In genomic region chr7:157391036-157391710, GRCh38 we compare ENCODE assay signal across 1 cellular context.
A peak's percentile ranks its signal among the peaks of the same experiment; 100 is the strongest.
TF ChIP-seq lines count a peak whose summit lies in the region.

No MANE protein-coding gene starts in this region.

TF ChIP-seq in GM23338, 12 proteins besides CTCF, POLR2A, EP300 and RAD21 (continued from another document):
- TF ChIP-seq POLR2AphosphoS5 (IDR thresholded peaks at IDR 0.05; ENCODE audit: low read depth), result 0 out of 2 replicates have a peak, but pooled peaks have one; percentile 6
